ENCODE assay signal across 24 cellular contexts in the genomic region with DNA sequence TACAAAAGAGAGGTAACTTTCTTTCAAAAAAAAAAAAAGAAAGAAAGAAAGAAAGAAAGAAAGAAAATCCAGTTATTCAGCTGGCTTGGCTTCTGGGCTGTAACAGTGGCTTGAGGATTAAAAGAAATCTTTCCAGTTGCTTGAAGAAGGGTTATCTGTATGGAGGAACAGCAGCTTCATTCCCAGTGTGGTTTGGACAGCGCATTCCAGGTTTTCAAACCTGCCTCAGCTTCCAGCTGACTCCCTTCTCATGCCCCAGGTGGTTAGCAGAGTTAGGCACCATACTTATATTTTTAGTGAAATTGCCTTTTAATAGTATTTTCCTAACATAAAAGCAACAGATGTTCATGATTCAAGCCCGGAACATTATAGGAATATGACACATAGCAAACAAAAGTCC. TPM values are rescaled to one million over a fixed set of nuclear protein-coding genes. Genes with fewer than 3 reads are reported as not detected.
DNase-seq lines count a peak whose midpoint lies in the region; ATAC-seq and TF ChIP-seq lines count a peak whose summit lies in the region.
"Had no signal": no experiment of that assay in that cellular context is flagged by ENCODE, and none has a peak within 500 bp of the region (broad histone marks: within the 10 kb centered on the region; RNA-seq: fewer than 3 reads in every experiment).

No MANE protein-coding gene starts in this region.

- no peak for TF ChIP-seq POLR2A in gastrocnemius medialis (IDR thresholded peaks at IDR 0.05)

- peaks cover 8 to 31% of the 10 kb centered on the region in 2 donors for H3K4me1 ChIP-seq in gastrocnemius medialis
- no peaks in the 10 kb centered on the region for H3K4me1 ChIP-seq in lower lobe of right lung
- H3K4me1 ChIP-seq: SJSA1 had no signal

- ATAC-seq in gastrocnemius medialis (no peak), GM19467 (IDR thresholded peaks at IDR 0.05; ENCODE audit: unreplicated experiment) (no peak), lower lobe of right lung (no peak), GM18502 (IDR thresholded peaks at IDR 0.05; ENCODE audit: poor library complexity, unreplicated experiment) (no peak), GM21515 (IDR thresholded peaks at IDR 0.05; ENCODE audit: unreplicated experiment) (no peak)

- H3K4me3 ChIP-seq in gastrocnemius medialis (no peak overlapping the region), lower lobe of right lung (no peak overlapping the region)
- H3K4me3 ChIP-seq: PC-9, SJSA1 had no signal

- TF ChIP-seq CTCF in gastrocnemius medialis (IDR thresholded peaks at IDR 0.05 in 4 of 5, conservative IDR thresholded peaks at IDR 0.05 in 1 of 5) (no peak), lower lobe of right lung (IDR thresholded peaks at IDR 0.05) (no peak)

- DNase-seq in NCI-H69 (lab: John Stamatoyannopoulos, UW) = peak; percentile 76
- peak; percentile 20 for DNase-seq in astrocyte of the hippocampus (ENCODE audit: low read depth, low spot score)
- DNase-seq in glomerular visceral epithelial cell (ENCODE audit: extremely low spot score) = peak; percentile 0
- DNase-seq in gastrocnemius medialis = no peak
- no peak for DNase-seq in lower lobe of right lung
- DNase-seq: CD8-positive, alpha-beta memory T cell; DND-41; HCEC 1CT; NCI-H1092; NCI-H1417 treated with DMSO at 0.1 percent for 48 hours; NCI-H1694 treated with DMSO at 0.1 percent for 48 hours; NCI-H2081; NCI-H345; NCI-H510A treated with DMSO at 0.1 percent for 48 hours; NCI-H748 treated with DMSO at 0.1 percent for 48 hours; NK-92 treated with Interleukin-12 subunit alpha and Interleukin-12 subunit beta, amount 100 ng/mL, for 24 hours; PC-9; Right ventricle myocardium superior; RPMI8226 had no signal

- in situ Hi-C loops in gastrocnemius medialis (cut with MboI; ENCODE audit: low sequenced_read_pairs in 4 of 4) = no loop called here

- H3K27me3 ChIP-seq in gastrocnemius medialis (no peaks in the 10 kb centered on the region), lower lobe of right lung (ENCODE audit: low read depth) (no peaks in the 10 kb centered on the region)
- H3K27me3 ChIP-seq: SJSA1 had no signal

- H3K36me3 ChIP-seq in gastrocnemius medialis = no peaks in the 10 kb centered on the region
- no peaks in the 10 kb centered on the region for H3K36me3 ChIP-seq in lower lobe of right lung
- H3K36me3 ChIP-seq: SJSA1 had no signal

- H3K27ac ChIP-seq in gastrocnemius medialis (peak overlapping the region; percentile 41 to 77 (median 72)), lower lobe of right lung (no peak overlapping the region)
- H3K27ac ChIP-seq: C4-2B, PC-9, SJSA1 had no signal

- intact Hi-C loops in gastrocnemius medialis (cut with DNase I; ENCODE audit: low total_unique reads) = no loop called here
- intact Hi-C loops in lower lobe of right lung (cut with DNase I) = no loop called here

- no peaks in the 10 kb centered on the region for H3K9me3 ChIP-seq in gastrocnemius medialis
- no peaks in the 10 kb centered on the region for H3K9me3 ChIP-seq in lower lobe of right lung
- H3K9me3 ChIP-seq: SJSA1 had no signal

RNA-seq across cellular contexts. Expression of a gene that starts 48.6 kb away (rescaled TPM):
- total RNA-seq in gastrocnemius medialis (10 to 100 TPM; 40.1 to 61.2 (median 47.3) TPM), lower lobe of right lung (66.4 TPM)

Comparison
In these comparisons a context has a peak if more than half of its experiments do, and no peak if none do; other contexts are left out.
1. DNase-seq: peak in NCI-H69 (single experiment), astrocyte of the hippocampus (single experiment) and glomerular visceral epithelial cell (single experiment); none in gastrocnemius medialis (0 of 2) and lower lobe of right lung (single experiment).